32 cellular contexts compared by ENCODE assay signal in the genomic region with DNA sequence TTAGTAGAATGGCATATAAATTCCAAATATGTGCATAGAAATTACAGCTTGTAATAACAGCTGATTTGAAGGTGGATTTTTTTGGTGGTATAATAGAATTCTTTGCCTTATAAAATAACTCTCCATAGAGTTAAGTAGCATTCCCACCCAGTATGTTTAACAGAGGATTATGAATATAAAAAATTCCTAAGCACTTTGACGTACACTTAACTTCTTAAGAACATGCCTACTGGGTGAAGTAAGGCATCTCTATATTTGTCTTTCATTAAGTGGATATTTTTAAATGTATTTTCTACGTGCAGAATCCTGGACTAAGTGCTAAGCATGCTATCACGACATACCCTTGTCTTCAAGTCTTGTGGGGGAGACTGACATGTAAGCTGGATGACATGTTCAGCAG.
"Had no signal": no experiment of that assay in that cellular context is flagged by ENCODE, and none has a peak within 500 bp of the region (broad histone marks: within the 10 kb centered on the region; RNA-seq: fewer than 3 reads in every experiment).

No MANE protein-coding gene starts in this region.

- H3K4me3 ChIP-seq: adrenal gland, body of pancreas, breast epithelium had no signal

- H3K36me3 ChIP-seq: adrenal gland, brain microvascular endothelial cell, breast epithelium had no signal

- DNase-seq: activated B cell treated with CpG ODN at 0.5 μM for 24 hours; activated CD4-positive, alpha-beta memory T cell treated with anti-CD3 and anti-CD28 coated beads for 36 hours; activated CD4-positive, alpha-beta T cell treated with anti-CD3 and anti-CD28 coated beads for 4 hours; activated CD4-positive, alpha-beta T cell treated with anti-CD3 and anti-CD28 coated beads, Interleukin-2, amount 10 ng/mL, durations not matched to agents 24 days and 14 days; activated CD4-positive, alpha-beta T cell treated with anti-CD3 and anti-CD28 coated beads, Interleukin-2, amount 50 U/mL, for 1 hour; activated CD4-positive, alpha-beta T cell treated with anti-CD3 and anti-CD28 coated beads, Interleukin-2, amount 50 U/mL, for 4 hours; activated CD4-positive, CD25-positive, alpha-beta regulatory T cell treated with anti-CD3 and anti-CD28 coated beads, Interleukin-2, amount 50 U/mL, for 72 hours; activated CD8-positive, alpha-beta memory T cell treated with anti-CD3 and anti-CD28 coated beads, Interleukin-2, amount 50 U/mL, for 4 hours; activated CD8-positive, alpha-beta T cell treated with anti-CD3 and anti-CD28 coated beads for 36 hours; activated effector memory CD4-positive, alpha-beta T cell treated with anti-CD3 and anti-CD28 coated beads, Interleukin-2, amount 50 U/mL, for 16 hours; activated gamma-delta T cell treated with Interleukin-2 at 50 U/mL for 16 hours; activated naive CD4-positive, alpha-beta T cell; activated naive CD4-positive, alpha-beta T cell treated with anti-CD3 and anti-CD28 coated beads for 36 hours; activated naive CD4-positive, alpha-beta T cell treated with anti-CD3 and anti-CD28 coated beads, Interleukin-2, amount 50 U/mL, for 16 hours; activated naive CD8-positive, alpha-beta T cell treated with anti-CD3 and anti-CD28 coated beads for 36 hours; activated T-cell treated with anti-CD3 and anti-CD28 coated beads for 4 hours; activated T-cell treated with anti-CD3 and anti-CD28 coated beads, Interleukin-2, amount 50 U/mL, for 1 hour; activated T-cell treated with anti-CD3 and anti-CD28 coated beads, Interleukin-2, amount 50 U/mL, for 4 hours; activated T-cell treated with anti-CD3 and anti-CD28 coated beads, Interleukin-2, amount 50 U/mL, for 72 hours; adrenal gland; amniotic stem cell; aorta; body of pancreas; brain microvascular endothelial cell; central memory CD4-positive, alpha-beta T cell; T-helper 1 cell; T-helper 2 cell; T-helper 9 cell had no signal

- H3K27me3 ChIP-seq: adrenal gland, body of pancreas, brain microvascular endothelial cell, breast epithelium had no signal

- H3K27ac ChIP-seq: adrenal gland, body of pancreas, brain microvascular endothelial cell, breast epithelium, VCaP had no signal

- H3K9me3 ChIP-seq: adrenal gland, body of pancreas, breast epithelium had no signal

- H3K4me1 ChIP-seq: adrenal gland, body of pancreas, breast epithelium had no signal

- ATAC-seq: activated CD8-positive, alpha-beta T cell treated with anti-CD3 and anti-CD28 coated beads for 36 hours; activated naive CD4-positive, alpha-beta T cell treated with anti-CD3 and anti-CD28 coated beads, Interleukin-2, amount 50 U/mL, for 72 hours; activated T-cell treated with anti-CD3 and anti-CD28 coated beads, Interleukin-2, amount 50 U/mL, for 4 hours; activated T-cell treated with anti-CD3 and anti-CD28 coated beads, Interleukin-2, amount 50 U/mL, for 72 hours; activated T-helper 17 cell treated with anti-CD3 and anti-CD28 coated beads, Interleukin-2, amount 50 U/mL, for 72 hours; body of pancreas had no signal
